Comparison of ENCODE assay signal across 19 cellular contexts in the genomic region with DNA sequence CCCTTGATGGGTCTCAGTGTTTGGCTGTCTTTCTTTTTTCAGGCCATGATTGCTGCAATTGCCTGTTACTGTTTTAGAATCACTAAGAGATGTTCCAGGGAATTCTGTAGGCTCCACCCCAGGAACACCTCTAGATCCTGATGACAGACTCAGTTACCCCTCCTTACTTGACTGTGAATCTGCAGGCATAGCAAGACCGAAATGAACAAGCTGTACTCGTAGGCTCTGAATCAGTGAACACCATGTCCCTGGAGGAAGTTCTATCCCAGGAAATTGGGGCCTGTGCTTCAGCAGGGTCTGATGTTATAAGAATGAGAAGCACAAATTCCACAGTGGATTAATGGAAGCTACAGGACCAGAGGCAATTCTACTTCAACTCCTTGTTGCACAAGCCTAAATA.
DNase-seq lines count a peak whose midpoint lies in the region; ATAC-seq and TF ChIP-seq lines count a peak whose summit lies in the region.
"Had no signal": no experiment of that assay in that cellular context is flagged by ENCODE, and none has a peak within 500 bp of the region (broad histone marks: within the 10 kb centered on the region; RNA-seq: fewer than 3 reads in every experiment).

No MANE protein-coding gene starts in this region.

- DNase-seq in esophagus muscularis mucosa (ENCODE audit: extremely low spot score) (no peak), right atrium auricular region (ENCODE audit: low spot score) (peak; percentile 73), upper lobe of left lung (no peak), SKM-1 (lab: John Stamatoyannopoulos, UW; ENCODE audit: unreplicated experiment) (no peak)
- DNase-seq: activated CD4-positive, alpha-beta memory T cell treated with anti-CD3 and anti-CD28 coated beads, Interleukin-2, amount 10 ng/mL, durations not matched to agents 7 days and 5 days; activated gamma-delta T cell treated with Interleukin-2 at 50 U/mL for 16 hours; CD4-positive, alpha-beta memory T cell; H9; immature natural killer cell; MG63; NCI-H1417 treated with DMSO at 0.1 percent for 48 hours; NCI-H69; RPMI8226; T-helper 9 cell had no signal

- H3K27ac ChIP-seq in esophagus muscularis mucosa (replicated peaks in 1 of 4) (peak overlapping the region; percentile 35 to 71 (median 66)), right atrium auricular region (peak overlapping the region; percentile 80 to 92), rectal smooth muscle tissue (ENCODE audit: low read depth, low read length) (peak overlapping the region; percentile 71), upper lobe of left lung (peak overlapping the region in 2 of 4 donors; percentile 9 to 39)

- no peak overlapping the region for H3K4me3 ChIP-seq in esophagus muscularis mucosa
- H3K4me3 ChIP-seq in right atrium auricular region = no peak overlapping the region
- no peak overlapping the region for H3K4me3 ChIP-seq in rectal smooth muscle tissue (ENCODE audit: low read length)
- H3K4me3 ChIP-seq in upper lobe of left lung = no peak overlapping the region
- H3K4me3 ChIP-seq: MG63 had no signal

- H3K9me3 ChIP-seq in esophagus muscularis mucosa (no peaks in the 10 kb centered on the region), right atrium auricular region (no peaks in the 10 kb centered on the region), upper lobe of left lung (no peaks in the 10 kb centered on the region)
- H3K9me3 ChIP-seq: MG63 had no signal

- H3K9ac ChIP-seq in rectal smooth muscle tissue (ENCODE audit: low read length) = no peak overlapping the region

- H3K27me3 ChIP-seq in esophagus muscularis mucosa (no peaks in the 10 kb centered on the region), right atrium auricular region (no peaks in the 10 kb centered on the region), rectal smooth muscle tissue (ENCODE audit: control insufficient read depth, insufficient read depth, low read length) (no peaks in the 10 kb centered on the region), upper lobe of left lung (no peaks in the 10 kb centered on the region)
- H3K27me3 ChIP-seq: MG63 had no signal

- H3K36me3 ChIP-seq in esophagus muscularis mucosa = no peaks in the 10 kb centered on the region
- H3K36me3 ChIP-seq in right atrium auricular region = no peaks in the 10 kb centered on the region
- no peaks in the 10 kb centered on the region for H3K36me3 ChIP-seq in rectal smooth muscle tissue (ENCODE audit: control insufficient read depth, insufficient read depth, low read length)
- H3K36me3 ChIP-seq in upper lobe of left lung = no peaks in the 10 kb centered on the region
- H3K36me3 ChIP-seq: MG63 had no signal

- TF ChIP-seq EP300 in esophagus muscularis mucosa (IDR thresholded peaks at IDR 0.05) = no peak
- peak in 3 of 4 donors; percentile 51 to 89 (median 77) for TF ChIP-seq EP300 in upper lobe of left lung (IDR thresholded peaks at IDR 0.05)

- peak in 1 of 2 donors; percentile 40 for ATAC-seq in upper lobe of left lung (ENCODE audit: low FRiP score in 2 of 2)
- ATAC-seq in GM19463 (IDR thresholded peaks at IDR 0.05; ENCODE audit: unreplicated experiment) = no peak
- no peak for ATAC-seq in GM21619 (IDR thresholded peaks at IDR 0.05; ENCODE audit: unreplicated experiment)
- no peak for ATAC-seq in GM21381 (IDR thresholded peaks at IDR 0.05; ENCODE audit: unreplicated experiment)
- ATAC-seq: activated CD4-positive, CD25-positive, alpha-beta regulatory T cell treated with anti-CD3 and anti-CD28 coated beads, Interleukin-2, amount 50 U/mL, for 24 hours had no signal

- TF ChIP-seq POLR2A in esophagus muscularis mucosa (IDR thresholded peaks at IDR 0.05; ENCODE audit: low read depth) (no peak), upper lobe of left lung (IDR thresholded peaks at IDR 0.05) (no peak)

- 53% methylated on average over 2 of the region's 2 CpGs for WGBS in esophagus muscularis mucosa
- WGBS in upper lobe of left lung, 2 donors = 71 to 83% methylated on average over 2 of the region's 2 CpGs

- intact Hi-C loops in esophagus muscularis mucosa (cut with DNase I) = no loop called here

- peaks cover 12 to 33% (median 33%) of the 10 kb centered on the region in 4 donors for H3K4me1 ChIP-seq in esophagus muscularis mucosa
- H3K4me1 ChIP-seq in right atrium auricular region = peaks cover 0 to 52% of the 10 kb centered on the region in 2 donors
- peaks cover 17% of the 10 kb centered on the region for H3K4me1 ChIP-seq in rectal smooth muscle tissue (ENCODE audit: control insufficient read depth, insufficient read depth, low read length)
- H3K4me1 ChIP-seq in upper lobe of left lung = no peaks in the 10 kb centered on the region

- TF ChIP-seq CTCF in esophagus muscularis mucosa (IDR thresholded peaks at IDR 0.05) = no peak
- TF ChIP-seq CTCF in right atrium auricular region (IDR thresholded peaks at IDR 0.05) = no peak
- TF ChIP-seq CTCF in upper lobe of left lung (IDR thresholded peaks at IDR 0.05) = no peak
